In the genomic region with DNA sequence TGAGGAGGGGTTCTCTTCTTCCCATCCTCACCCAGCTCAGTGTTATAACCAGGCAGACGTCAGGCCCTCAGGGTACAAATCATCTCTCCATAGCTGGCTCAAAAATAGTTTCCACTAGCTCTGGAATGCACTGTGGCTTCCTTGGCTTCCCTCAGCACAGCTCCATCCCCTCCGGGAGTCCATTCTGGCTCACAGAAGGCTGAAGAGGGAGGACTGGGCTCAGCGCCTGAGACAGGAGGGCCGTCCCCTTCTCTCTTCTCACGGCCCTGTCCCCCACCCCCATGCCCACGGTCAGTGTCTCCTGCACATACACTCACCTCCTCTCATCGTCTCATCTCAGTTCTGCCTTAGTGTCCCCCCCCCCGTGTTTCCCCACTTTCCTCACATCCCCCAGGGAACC, we compare ENCODE assay signal across 9 cellular contexts. TPM values are rescaled to one million over a fixed set of nuclear protein-coding genes. Genes with fewer than 3 reads are reported as not detected.
DNase-seq lines count a peak whose midpoint lies in the region; ATAC-seq and TF ChIP-seq lines count a peak whose summit lies in the region.
"Had no signal": no experiment of that assay in that cellular context is flagged by ENCODE, and none has a peak within 500 bp of the region (broad histone marks: within the 10 kb centered on the region; RNA-seq: fewer than 3 reads in every experiment).

No MANE protein-coding gene starts in this region.

- 14% methylated on average over 8 of the region's 8 CpGs for WGBS in smooth muscle cell (ENCODE audit: low lambda C conversion rate)

- peak overlapping the region; percentile 84 for H3K9ac ChIP-seq in smooth muscle cell (ENCODE audit: low read depth)

- H3K9me3 ChIP-seq in smooth muscle cell (replicated peaks; ENCODE audit: low read depth) = no peaks in the 10 kb centered on the region

- H3K4me3 ChIP-seq in brain microvascular endothelial cell (ENCODE audit: low read depth, low read length) (no peak overlapping the region), smooth muscle cell (no peak overlapping the region)

- no peaks in the 10 kb centered on the region for H4K20me1 ChIP-seq in smooth muscle cell (ENCODE audit: low read depth)

- H3F3A ChIP-seq in smooth muscle cell (ENCODE audit: low read depth) = peaks cover 8% of the 10 kb centered on the region

- TF ChIP-seq CTCF in brain microvascular endothelial cell (IDR thresholded peaks at IDR 0.05; ENCODE audit: low read depth, low read length, missing control alignments) = no peak
- TF ChIP-seq CTCF in smooth muscle cell (IDR thresholded peaks at IDR 0.05; ENCODE audit: borderline replicate concordance, insufficient read depth, poor library complexity, severe bottlenecking) = no peak

- peaks cover 17% of the 10 kb centered on the region for H3K4me1 ChIP-seq in smooth muscle cell (ENCODE audit: low read depth)

- DNase-seq in G401 (ENCODE audit: low spot score) = peak; percentile 76
- DNase-seq in brain microvascular endothelial cell = peak; percentile 62
- DNase-seq in iris pigment epithelial cell (ENCODE audit: low read depth) = peak; percentile 89
- DNase-seq in smooth muscle cell (lab: John Stamatoyannopoulos, UW; ENCODE audit: unreplicated experiment) = no peak
- DNase-seq in activated CD4-positive, alpha-beta T cell treated with anti-CD3 and anti-CD28 coated beads for 48 hours = no peak
- DNase-seq in Kasumi-1 (lab: John Stamatoyannopoulos, UW) = no peak
- DNase-seq in stimulated activated CD4-positive, alpha-beta T cell treated with anti-CD3 and anti-CD28 coated beads, Interleukin-1b, Interleukin-23, amount 100 ng/mL, for 48 hours = no peak
- DNase-seq: activated CD8-positive, alpha-beta memory T cell treated with anti-CD3 and anti-CD28 coated beads, Interleukin-2, amount 50 U/mL, for 48 hours had no signal

- H3K36me3 ChIP-seq in brain microvascular endothelial cell (replicated peaks) (peaks cover 12% of the 10 kb centered on the region), smooth muscle cell (ENCODE audit: low read depth) (no peaks in the 10 kb centered on the region)

- no peak for ATAC-seq in GM18498 (IDR thresholded peaks at IDR 0.05; ENCODE audit: unreplicated experiment)

- peak overlapping the region; percentile 72 for H3K4me2 ChIP-seq in smooth muscle cell

- in situ Hi-C loops in G401 (cut with HindIII; ENCODE audit: low sequenced_read_pairs) (no loop called here), brain microvascular endothelial cell (cut with HindIII; ENCODE audit: low pct_ligation_motif_present, low sequenced_read_pairs) (no loop called here)

- H3K27me3 ChIP-seq in brain microvascular endothelial cell (replicated peaks) (no peaks in the 10 kb centered on the region), smooth muscle cell (ENCODE audit: low read depth) (no peaks in the 10 kb centered on the region)

- H3K27ac ChIP-seq in brain microvascular endothelial cell (peak overlapping the region; percentile 56), smooth muscle cell (ENCODE audit: low read depth) (peak overlapping the region; percentile 98)

- no peak overlapping the region for H2AFZ ChIP-seq in smooth muscle cell (ENCODE audit: low read depth)

- H3K79me2 ChIP-seq in smooth muscle cell (ENCODE audit: low read depth) = peaks cover 14% of the 10 kb centered on the region

RNA-seq across cellular contexts. Expression of a gene that starts 50.1 kb away (rescaled TPM):
- 53.5 and 54.2 TPM in 2 replicates for total RNA-seq in G401 (2014; rRNA removed; shearing (Covaris generic))
- total RNA-seq in smooth muscle cell = 16.9 and 79.2 TPM in 2 replicates
- polyA plus RNA-seq in smooth muscle cell = 22.3 and 26.4 TPM in 2 replicates

Comparison
In these comparisons a context has a peak if more than half of its experiments do, and no peak if none do; other contexts are left out.
1. DNase-seq: peak in G401 (single experiment), brain microvascular endothelial cell (single experiment) and iris pigment epithelial cell (single experiment); none in smooth muscle cell (single experiment), activated CD4-positive, alpha-beta T cell treated with anti-CD3 and anti-CD28 coated beads for 48 hours (single experiment), Kasumi-1 (0 of 2) and stimulated activated CD4-positive, alpha-beta T cell treated with anti-CD3 and anti-CD28 coated beads, Interleukin-1b, Interleukin-23, amount 100 ng/mL, for 48 hours (single experiment).